25 cellular contexts compared by ENCODE assay signal in genomic region chr7:35411331-35411730, GRCh38.
DNase-seq lines count a peak whose midpoint lies in the region; ATAC-seq and TF ChIP-seq lines count a peak whose summit lies in the region.
"Had no signal": no experiment of that assay in that cellular context is flagged by ENCODE, and none has a peak within 500 bp of the region (broad histone marks: within the 10 kb centered on the region; RNA-seq: fewer than 3 reads in every experiment).

No MANE protein-coding gene starts in this region.

- H3K4me2 ChIP-seq in mesenchymal stem cell (ENCODE audit: low read length, poor library complexity, severe bottlenecking) (no peak overlapping the region), smooth muscle cell (peak overlapping the region; percentile 46)
- H3K4me2 ChIP-seq: BLaER1 had no signal

- no peak overlapping the region for H3K4ac ChIP-seq in mesenchymal stem cell (ENCODE audit: low read depth in 1 of 2, low read length in 2 of 2)

- no peak overlapping the region for H2AFZ ChIP-seq in mesenchymal stem cell (ENCODE audit: low read depth, low read length)
- H2AFZ ChIP-seq in smooth muscle cell (ENCODE audit: low read depth) = no peak overlapping the region

- H3K27ac Mint-ChIP-seq in activated naive CD4-positive, alpha-beta T cell treated with anti-CD3 and anti-CD28 coated beads, Interleukin-2, amount 50 U/mL, for 72 hours = no peak overlapping the region
- H3K27ac Mint-ChIP-seq: CD14-positive monocyte; CD4-positive, alpha-beta memory T cell; CD4-positive, CD25-positive, alpha-beta regulatory T cell; CD8-positive, alpha-beta memory T cell had no signal

- H3K27me3 ChIP-seq in mesenchymal stem cell (ENCODE audit: control insufficient read depth in 1 of 2, insufficient read depth in 1 of 2, low read length in 2 of 2) (peaks cover 0 to 15% of the 10 kb centered on the region in 2 experiments), smooth muscle cell (ENCODE audit: low read depth) (no peaks in the 10 kb centered on the region)
- H3K27me3 ChIP-seq: BE2C, BLaER1 had no signal

- H3K79me1 ChIP-seq in mesenchymal stem cell (replicated peaks; ENCODE audit: low read length, poor library complexity, severe bottlenecking) = no peaks in the 10 kb centered on the region

- H3K14ac ChIP-seq in mesenchymal stem cell (ENCODE audit: low read length in 2 of 2) = no peak overlapping the region

- no peak overlapping the region for H2BK12ac ChIP-seq in mesenchymal stem cell (ENCODE audit: low read length in 2 of 2)

- no peak overlapping the region for H3K23ac ChIP-seq in mesenchymal stem cell (ENCODE audit: low read length in 2 of 2)

- no peak overlapping the region for H3K18ac ChIP-seq in mesenchymal stem cell (ENCODE audit: low read depth in 1 of 2, low read length in 2 of 2)

- H3K36me3 Mint-ChIP-seq in activated naive CD4-positive, alpha-beta T cell treated with anti-CD3 and anti-CD28 coated beads, Interleukin-2, amount 50 U/mL, for 72 hours = no peaks in the 10 kb centered on the region
- H3K36me3 Mint-ChIP-seq: CD14-positive monocyte; CD4-positive, alpha-beta memory T cell; CD4-positive, CD25-positive, alpha-beta regulatory T cell; CD8-positive, alpha-beta memory T cell had no signal

- H3K4me1 ChIP-seq in mesenchymal stem cell (ENCODE audit: control insufficient read depth, insufficient read depth, low read depth, low read length) = no peaks in the 10 kb centered on the region
- no peaks in the 10 kb centered on the region for H3K4me1 ChIP-seq in smooth muscle cell (ENCODE audit: low read depth)

- TF ChIP-seq CTCF in smooth muscle cell (IDR thresholded peaks at IDR 0.05; ENCODE audit: borderline replicate concordance, insufficient read depth, poor library complexity, severe bottlenecking) = no peak

- 44% methylated on average over 2 of the region's 3 CpGs for WGBS in mesenchymal stem cell
- 24% methylated on average over 3 of the region's 3 CpGs for WGBS in smooth muscle cell (ENCODE audit: low lambda C conversion rate)

- no peak overlapping the region for H3K27ac ChIP-seq in mesenchymal stem cell (ENCODE audit: low read length, poor library complexity, severe bottlenecking)
- peak overlapping the region; percentile 51 for H3K27ac ChIP-seq in smooth muscle cell (ENCODE audit: low read depth)
- H3K27ac ChIP-seq: BLaER1 had no signal

- H4K91ac ChIP-seq in mesenchymal stem cell (ENCODE audit: low read length) = no peak overlapping the region

- H2BK5ac ChIP-seq in mesenchymal stem cell (ENCODE audit: low read depth, low read length, poor library complexity, severe bottlenecking) = no peak overlapping the region

- no peak for ATAC-seq in activated naive CD4-positive, alpha-beta T cell treated with anti-CD3 and anti-CD28 coated beads, Interleukin-2, amount 50 U/mL, for 72 hours
- no peak for ATAC-seq in GM18498 (IDR thresholded peaks at IDR 0.05; ENCODE audit: unreplicated experiment)
- ATAC-seq: GM12878 had no signal

- no peaks in the 10 kb centered on the region for H3F3A ChIP-seq in smooth muscle cell (ENCODE audit: low read depth)

- H3K9me3 Mint-ChIP-seq in activated naive CD4-positive, alpha-beta T cell treated with anti-CD3 and anti-CD28 coated beads, Interleukin-2, amount 50 U/mL, for 72 hours = no peaks in the 10 kb centered on the region
- H3K9me3 Mint-ChIP-seq: CD8-positive, alpha-beta memory T cell had no signal

- peak; percentile 54 for DNase-seq in amniotic epithelial cell (ENCODE audit: low read depth)
- DNase-seq in astrocyte of the hippocampus (ENCODE audit: low read depth, low spot score) = peak; percentile 16
- peak; percentile 43 for DNase-seq in mesenchymal stem cell
- no peak for DNase-seq in smooth muscle cell (lab: John Stamatoyannopoulos, UW; ENCODE audit: unreplicated experiment)
- no peak for DNase-seq in activated naive CD4-positive, alpha-beta T cell treated with anti-CD3 and anti-CD28 coated beads, Interleukin-2, amount 50 U/mL, for 72 hours (ENCODE audit: low spot score in 2 of 2)
- no peak for DNase-seq in NCI-H2029 (lab: John Stamatoyannopoulos, UW)
- DNase-seq: 8988T; ACHN; BE2C; C1 segment of cervical spinal cord; CD4-positive, alpha-beta memory T cell; CD4-positive, CD25-positive, alpha-beta regulatory T cell; CD8-positive, alpha-beta memory T cell; COR-L47; DMS 273 treated with DMSO at 0.1 percent for 48 hours; DMS153; DMS53; DMS79; DND-41; EL; GDM1 had no signal

- no peak overlapping the region for H2AK5ac ChIP-seq in mesenchymal stem cell (ENCODE audit: low read length, severe bottlenecking)

- no peak overlapping the region for H4K8ac ChIP-seq in mesenchymal stem cell (ENCODE audit: low read length)

- no peak overlapping the region for H3K4me3 ChIP-seq in mesenchymal stem cell (ENCODE audit: insufficient read depth in 1 of 2, low read depth in 1 of 2, low read length in 2 of 2)
- H3K4me3 ChIP-seq in smooth muscle cell = no peak overlapping the region
- H3K4me3 ChIP-seq: BLaER1, GM12878 had no signal

- no peaks in the 10 kb centered on the region for H4K20me1 ChIP-seq in smooth muscle cell (ENCODE audit: low read depth)
- H4K20me1 ChIP-seq: BLaER1 had no signal

- no peaks in the 10 kb centered on the region for H3K79me2 ChIP-seq in smooth muscle cell (ENCODE audit: low read depth)

- H2BK15ac ChIP-seq in mesenchymal stem cell (ENCODE audit: low read depth, poor library complexity, severe bottlenecking) = no peak overlapping the region

- H3K9ac ChIP-seq in mesenchymal stem cell (ENCODE audit: low read length) (no peak overlapping the region), smooth muscle cell (ENCODE audit: low read depth) (no peak overlapping the region)
- H3K9ac ChIP-seq: BLaER1 had no signal

- H2BK120ac ChIP-seq in mesenchymal stem cell (ENCODE audit: low read depth, low read length) = no peak overlapping the region

- no peaks in the 10 kb centered on the region for H3K9me3 ChIP-seq in mesenchymal stem cell (ENCODE audit: control insufficient read depth, low read length)
- no peaks in the 10 kb centered on the region for H3K9me3 ChIP-seq in smooth muscle cell (replicated peaks; ENCODE audit: low read depth)
- H3K9me3 ChIP-seq: BE2C had no signal

- H3K36me3 ChIP-seq in mesenchymal stem cell (ENCODE audit: control insufficient read depth in 1 of 2, insufficient read depth in 2 of 2, low read depth in 1 of 2, low read length in 2 of 2) (no peaks in the 10 kb centered on the region), smooth muscle cell (ENCODE audit: low read depth) (no peaks in the 10 kb centered on the region)
- H3K36me3 ChIP-seq: BE2C, BLaER1 had no signal

Comparison
In these comparisons a context has a peak if more than half of its experiments do, and no peak if none do; other contexts are left out.
1. DNase-seq: peak in amniotic epithelial cell (single experiment), astrocyte of the hippocampus (single experiment) and mesenchymal stem cell (single experiment); none in smooth muscle cell (single experiment), activated naive CD4-positive, alpha-beta T cell treated with anti-CD3 and anti-CD28 coated beads, Interleukin-2, amount 50 U/mL, for 72 hours (0 of 2) and NCI-H2029 (single experiment).